ENCODE assay signal across 1 cellular context in genomic region chr2:152717242-152718046, GRCh38.
A peak's percentile ranks its signal among the peaks of the same experiment; 100 is the strongest.
TF ChIP-seq lines count a peak whose summit lies in the region.

Gene PRPF40A, minus strand, starts transcription at chr2:152717461. Its CDS starts 22 bp downstream, at chr2:152717439.

TF ChIP-seq in GM12878, 131 proteins besides CTCF, POLR2A, EP300 and RAD21 (continued from another document and continues in another):
- TF ChIP-seq ZNF592 (IDR thresholded peaks at IDR 0.05) (no peak), SREBF1 (IDR thresholded peaks at IDR 0.05; ENCODE audit: low read length) (peak; percentile 81), CREM (IDR thresholded peaks at IDR 0.05; ENCODE audit: low read depth) (peak; percentile 93), ZNF274 (IDR thresholded peaks at IDR 0.05; ENCODE audit: insufficient read depth, insufficient read length) (no peak), JUNB (IDR thresholded peaks at IDR 0.05) (no peak; the same call in 1 of the 2 replicates), STAT1 (conservative IDR thresholded peaks at IDR 0.05) (0 out of 2 replicates have a peak, but pooled peaks have one; percentile 33), ATF7 (IDR thresholded peaks at IDR 0.05; ENCODE audit: low read depth) (no peak), ZBTB40 (IDR thresholded peaks at IDR 0.05; ENCODE audit: borderline replicate concordance) (peak; percentile 60; the same call in 1 of the 2 replicates), SUPT20H (IDR thresholded peaks at IDR 0.05; ENCODE audit: borderline replicate concordance, control insufficient read depth, low read depth, low read length) (no peak), ZNF217 (IDR thresholded peaks at IDR 0.05) (no peak), IRF4 (IDR thresholded peaks at IDR 0.05; ENCODE audit: low read depth, low read length) (no peak), KAT2A (conservative IDR thresholded peaks at IDR 0.05; ENCODE audit: control insufficient read depth, low read depth, low read length) (no peak), RELB (IDR thresholded peaks at IDR 0.05; ENCODE audit: low read depth) (peak; percentile 71), POLR2AphosphoS2 (IDR thresholded peaks at IDR 0.05; ENCODE audit: low read depth, low read length) (peak; percentile 70), IKZF1 (conservative IDR thresholded peaks at IDR 0.05) (peak; percentile 80), E2F8 (IDR thresholded peaks at IDR 0.05; ENCODE audit: low read depth, partially characterized antibody) (no peak), MAX (IDR thresholded peaks at IDR 0.05; ENCODE audit: low read depth, low read length) (peak; percentile 26; the same call in 1 of the 2 replicates), SKIL (IDR thresholded peaks at IDR 0.05; ENCODE audit: low read depth, poor library complexity, severe bottlenecking) (no peak), MLLT1 (IDR thresholded peaks at IDR 0.05) (no peak; the same call in 1 of the 2 replicates), PML (IDR thresholded peaks at IDR 0.05; ENCODE audit: low read length) (peak; percentile 83; the same call in 1 of the 2 replicates), SRF (IDR thresholded peaks at IDR 0.05; ENCODE audit: low read depth in 2 of 2, low read length in 2 of 2) (no peak), LARP7 (IDR thresholded peaks at IDR 0.05) (peak; percentile 62; the same call in 1 of the 2 replicates), ZNF207 (IDR thresholded peaks at IDR 0.05; ENCODE audit: borderline replicate concordance) (0 out of 2 replicates have a peak, but pooled peaks have one; percentile 43), MEF2A (IDR thresholded peaks at IDR 0.05; ENCODE audit: insufficient read depth, low read depth, low read length) (no peak), CHD1 (IDR thresholded peaks at IDR 0.05; ENCODE audit: low read depth, low read length) (no peak), ZBTB4 (CRISPR knock-in tag; IDR thresholded peaks at IDR 0.05) (no peak), ZBTB33 (IDR thresholded peaks at IDR 0.05) (no peak), SUZ12 (IDR thresholded peaks at IDR 0.05; ENCODE audit: unreplicated experiment) (no peak)
